16 cellular contexts compared by ENCODE assay signal in the genomic region with DNA sequence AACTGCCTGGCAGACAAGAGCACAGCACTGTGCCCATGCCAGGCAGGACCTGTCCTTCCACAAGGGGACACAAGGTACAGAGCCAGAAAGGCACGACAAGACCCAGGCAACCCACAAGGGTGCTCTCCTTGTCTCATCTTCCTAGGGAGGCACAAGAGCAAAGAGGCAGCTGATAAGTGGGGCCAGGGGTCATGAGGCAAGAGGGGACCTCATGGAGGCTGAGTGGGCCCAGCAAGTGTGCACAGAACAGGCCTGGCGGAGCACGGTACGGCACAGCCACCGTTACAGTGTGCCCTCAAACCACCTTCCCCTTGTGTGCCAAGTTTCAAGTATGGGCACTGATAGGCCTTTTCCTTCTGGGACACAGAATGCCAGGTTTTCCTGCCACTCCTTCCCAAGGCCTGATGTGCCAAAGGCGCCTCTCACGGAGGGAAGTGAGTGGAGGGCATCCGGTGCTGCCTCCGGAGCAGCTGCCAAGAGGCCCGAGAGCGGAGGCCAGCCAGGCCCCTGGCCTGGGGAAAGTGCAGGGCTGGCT.
DNase-seq lines count a peak whose midpoint lies in the region; ATAC-seq and TF ChIP-seq lines count a peak whose summit lies in the region.
"Had no signal": no experiment of that assay in that cellular context is flagged by ENCODE, and none has a peak within 500 bp of the region (broad histone marks: within the 10 kb centered on the region; RNA-seq: fewer than 3 reads in every experiment).

No MANE protein-coding gene starts in this region.

- CTCF ChIA-PET in PC-3 (lab: Charles Lee), result no interaction called here

- H3K9me2 ChIP-seq in PC-3 (replicated peaks; ENCODE audit: low read length) (no peaks in the 10 kb centered on the region), hepatocyte (replicated peaks; ENCODE audit: insufficient read depth) (no peaks in the 10 kb centered on the region)

- H3K36me3 ChIP-seq in left lung (peaks cover 0 to 12% of the 10 kb centered on the region in 2 donors), PC-3 (ENCODE audit: low read depth, low read length) (no peaks in the 10 kb centered on the region), hepatocyte (replicated peaks; ENCODE audit: insufficient read depth, low read depth) (no peaks in the 10 kb centered on the region)

- BruUV-seq in PC-3 (replicated peaks; lab: Mats Ljungman, UMichigan), result no TSS peak

- no peaks in the 10 kb centered on the region for H3K27me3 Mint-ChIP-seq in central memory CD8-positive, alpha-beta T cell

- H3K27ac ChIP-seq in left lung (peak overlapping the region in 1 of 2 donors; percentile 14), substantia nigra (ENCODE audit: low read depth, low read length, poor library complexity, severe bottlenecking) (peak overlapping the region; percentile 95), PC-3 (ENCODE audit: low read length) (no peak overlapping the region), hepatocyte (no peak overlapping the region)
- H3K27ac ChIP-seq: C4-2B had no signal

- no peaks in the 10 kb centered on the region for H3F3A ChIP-seq in PC-3 (ENCODE audit: low read length, unreplicated experiment)

- POLR2A ChIA-PET in PC-3 (lab: Charles Lee; ENCODE audit: unreplicated experiment), result no interaction called here

- no peaks in the 10 kb centered on the region for H3K27me3 ChIP-seq in left lung
- no peaks in the 10 kb centered on the region for H3K27me3 ChIP-seq in PC-3 (ENCODE audit: low read length)
- H3K27me3 ChIP-seq in hepatocyte, result no peaks in the 10 kb centered on the region

- DNase-seq in G401 (ENCODE audit: low spot score) (peak; percentile 49), left lung (peak in 1 of 2 donors; percentile 70), substantia nigra (lab: John Stamatoyannopoulos, UW) (no peak), PC-3 (no peak), hepatocyte (ENCODE audit: low spot score) (no peak), COLO829 (ENCODE audit: low spot score) (no peak)
- DNase-seq in central memory CD8-positive, alpha-beta T cell (ENCODE audit: low spot score in 2 of 2), result no peak
- DNase-seq in activated CD4-positive, alpha-beta T cell treated with anti-CD3 and anti-CD28 coated beads for 1 hour, result no peak
- DNase-seq: activated naive CD4-positive, alpha-beta T cell treated with anti-CD3 and anti-CD28 coated beads, Interleukin-2, amount 50 U/mL, for 16 hours; GF-D8; GOT3; KG1; mesendoderm; NCI-H774; SHP77 treated with DMSO at 0.1 percent for 48 hours had no signal

- peaks cover 26 to 73% of the 10 kb centered on the region in 2 donors for H3K4me1 ChIP-seq in left lung
- H3K4me1 ChIP-seq in PC-3 (ENCODE audit: insufficient read depth, low read length), result no peaks in the 10 kb centered on the region
- H3K4me1 ChIP-seq in hepatocyte (ENCODE audit: insufficient read depth), result peaks cover 31% of the 10 kb centered on the region

- intact Hi-C loops in left lung (cut with DNase I) (no loop called here), PC-3 (cut with micrococcal nuclease) (no loop called here)

- H3K4me2 ChIP-seq in PC-3 (ENCODE audit: low read length), result no peak overlapping the region
- no peak overlapping the region for H3K4me2 ChIP-seq in hepatocyte

- peak overlapping the region; percentile 82 for H3K27ac Mint-ChIP-seq in central memory CD8-positive, alpha-beta T cell (ENCODE audit: low read depth)

- no peak overlapping the region for H3K9ac ChIP-seq in PC-3 (ENCODE audit: low read length)

- no peak overlapping the region for H2AFZ ChIP-seq in PC-3 (ENCODE audit: low read length)
- no peak overlapping the region for H2AFZ ChIP-seq in hepatocyte

- no peak for ATAC-seq in central memory CD8-positive, alpha-beta T cell (replicated peaks; ENCODE audit: extremely low read depth, poor library complexity, severe bottlenecking)
- peak; percentile 24 for ATAC-seq in left lung
- ATAC-seq in PC-3, result no peak

- H3K79me2 ChIP-seq in PC-3 (ENCODE audit: low read length), result no peaks in the 10 kb centered on the region
- peaks cover 46% of the 10 kb centered on the region for H3K79me2 ChIP-seq in hepatocyte

- no peak for TF ChIP-seq CTCF in left lung (IDR thresholded peaks at IDR 0.05)
- no peak for TF ChIP-seq CTCF in PC-3 (conservative IDR thresholded peaks at IDR 0.05; ENCODE audit: low read depth, low read length)
- no peak for TF ChIP-seq CTCF in hepatocyte (IDR thresholded peaks at IDR 0.05; ENCODE audit: poor library complexity)

- WGBS in hepatocyte (ENCODE audit: low lambda C conversion rate, missing lambda C conversion rate), result 93% methylated on average over 11 of the region's 11 CpGs

- H3K36me3 Mint-ChIP-seq in central memory CD8-positive, alpha-beta T cell (ENCODE audit: insufficient read depth), result peaks cover 28% of the 10 kb centered on the region

- in situ Hi-C loops in G401 (cut with HindIII; ENCODE audit: low sequenced_read_pairs), result no loop called here

- no peaks in the 10 kb centered on the region for H4K20me1 ChIP-seq in PC-3 (ENCODE audit: low read length)
- H4K20me1 ChIP-seq in hepatocyte (ENCODE audit: insufficient read depth, poor library complexity, severe bottlenecking), result peaks cover 9% of the 10 kb centered on the region

- peaks cover 77% of the 10 kb centered on the region for H3K4me1 Mint-ChIP-seq in central memory CD8-positive, alpha-beta T cell

- no peak overlapping the region for H3K4me3 ChIP-seq in left lung
- H3K4me3 ChIP-seq in PC-3 (ENCODE audit: low read length), result no peak overlapping the region
- H3K4me3 ChIP-seq in hepatocyte, result no peak overlapping the region

- H3K4me3 Mint-ChIP-seq in central memory CD8-positive, alpha-beta T cell, result peak overlapping the region; percentile 40

- no peaks in the 10 kb centered on the region for H3K9me3 Mint-ChIP-seq in central memory CD8-positive, alpha-beta T cell

- H3K9me3 ChIP-seq in left lung (no peaks in the 10 kb centered on the region), PC-3 (ENCODE audit: low read length) (no peaks in the 10 kb centered on the region), hepatocyte (ENCODE audit: low read depth) (no peaks in the 10 kb centered on the region)
